Comparison of ENCODE assay signal across 22 cellular contexts in the genomic region with DNA sequence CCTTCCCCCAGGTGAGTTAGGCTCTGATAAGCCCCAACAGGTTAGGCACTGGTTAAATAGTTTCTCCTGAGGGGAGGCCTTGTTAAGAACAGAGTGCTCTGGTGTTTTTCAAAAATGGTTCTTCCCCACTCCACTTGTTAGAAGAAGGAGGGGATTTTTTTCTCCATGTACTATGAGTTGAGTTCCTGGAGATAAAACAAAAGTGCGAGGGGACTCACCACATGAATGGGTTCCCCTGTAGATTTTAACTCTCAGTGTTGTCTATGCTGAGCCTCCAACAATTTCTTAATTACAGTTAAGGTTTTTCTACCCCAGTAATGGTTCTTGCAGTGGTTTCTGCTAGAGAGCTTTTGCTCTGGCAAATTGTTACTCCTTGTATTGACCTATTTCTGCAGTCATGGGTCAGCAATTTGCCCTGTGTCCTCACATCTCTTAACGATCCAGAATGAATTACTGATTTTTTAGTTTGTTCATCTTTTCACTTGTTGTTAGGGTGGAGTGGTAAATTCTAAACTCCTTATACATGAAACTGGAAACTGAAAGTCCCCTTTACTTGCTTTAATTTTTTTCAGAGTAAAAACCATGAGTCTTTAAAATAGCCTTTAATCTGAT. TPM values are rescaled to one million over a fixed set of nuclear protein-coding genes. Genes with fewer than 3 reads are reported as not detected.
A peak's percentile ranks its signal among the peaks of the same experiment; 100 is the strongest.
DNase-seq lines count a peak whose midpoint lies in the region; ATAC-seq, FAIRE-seq and TF ChIP-seq lines count a peak whose summit lies in the region.
"Had no signal": no experiment of that assay in that cellular context is flagged by ENCODE, and none has a peak within 500 bp of the region (broad histone marks: within the 10 kb centered on the region; RNA-seq: fewer than 3 reads in every experiment).

No MANE protein-coding gene starts in this region.

- peak overlapping the region in 1 of 2 donors; percentile 81 for H3K27ac Mint-ChIP-seq in activated naive CD4-positive, alpha-beta T cell treated with anti-CD3 and anti-CD28 coated beads, Interleukin-2, amount 50 U/mL, for 72 hours
- H3K27ac Mint-ChIP-seq in WTC11 (no peak overlapping the region), nephron progenitor cell (peak overlapping the region; percentile 52)

- peak; percentile 43 to 67 for ATAC-seq in activated naive CD4-positive, alpha-beta T cell treated with anti-CD3 and anti-CD28 coated beads, Interleukin-2, amount 50 U/mL, for 72 hours
- ATAC-seq in WTC11 (peak; percentile 24; the same call in 1 of the 2 replicates), HG02870 (IDR thresholded peaks at IDR 0.05; ENCODE audit: unreplicated experiment) (no peak)

- H3K4me3 Mint-ChIP-seq in WTC11 = no peak overlapping the region
- no peak overlapping the region for H3K4me3 Mint-ChIP-seq in nephron progenitor cell
- H3K4me3 Mint-ChIP-seq: nephron had no signal

- CTCF ChIA-PET in WTC11 (lab: Charles Lee) = no interaction called here

- FAIRE-seq in GM19239 (lab: Jason Lieb, UNC) = peak; percentile 90
- FAIRE-seq: frontal cortex, keratinocyte had no signal

- H3K4me1 Mint-ChIP-seq in WTC11 (peaks cover 24% of the 10 kb centered on the region), nephron progenitor cell (peaks cover 22% of the 10 kb centered on the region)
- H3K4me1 Mint-ChIP-seq: nephron had no signal

- peaks cover 9 to 17% of the 10 kb centered on the region in 2 donors for H3K9me3 Mint-ChIP-seq in activated naive CD4-positive, alpha-beta T cell treated with anti-CD3 and anti-CD28 coated beads, Interleukin-2, amount 50 U/mL, for 72 hours
- H3K9me3 Mint-ChIP-seq in WTC11 = no peaks in the 10 kb centered on the region
- peaks cover 30% of the 10 kb centered on the region for H3K9me3 Mint-ChIP-seq in nephron progenitor cell

- no peak for TF ChIP-seq CTCF in WTC11 (IDR thresholded peaks at IDR 0.05)
- TF ChIP-seq CTCF in nephron progenitor cell (IDR thresholded peaks at IDR 0.05) = no peak

- H3K27me3 Mint-ChIP-seq in WTC11 (ENCODE audit: low read depth) (no peaks in the 10 kb centered on the region), nephron progenitor cell (ENCODE audit: low read depth, poor library complexity) (peaks cover 5% of the 10 kb centered on the region)

- POLR2A ChIA-PET in WTC11 (lab: Charles Lee) = no interaction called here

- DNase-seq in activated naive CD4-positive, alpha-beta T cell treated with anti-CD3 and anti-CD28 coated beads, Interleukin-2, amount 50 U/mL, for 72 hours (ENCODE audit: low spot score in 2 of 2) = no peak
- no peak for DNase-seq in activated naive CD4-positive, alpha-beta T cell treated with Interleukin-2 at 50 U/mL for 16 hours
- DNase-seq in GM19239 (ENCODE audit: insufficient read length, low spot score) (no peak), WTC11 (ENCODE audit: low spot score) (no peak), nephron progenitor cell (no peak), RKO (ENCODE audit: low spot score) (no peak), LoVo (ENCODE audit: low spot score) (no peak)
- DNase-seq: activated CD8-positive, alpha-beta memory T cell treated with anti-CD3 and anti-CD28 coated beads, Interleukin-2, amount 50 U/mL, for 48 hours; activated naive CD4-positive, alpha-beta T cell treated with anti-CD3 and anti-CD28 coated beads, Interleukin-2, amount 50 U/mL, for 16 hours; DMS 273 treated with DMSO at 0.1 percent for 48 hours; erythroblast; GDM1; MM.1S; NCI-H1694 treated with DMSO at 0.1 percent for 48 hours; Right ventricle myocardium superior; stimulated activated CD4-positive, alpha-beta T cell treated with anti-CD3 and anti-CD28 coated beads, Interleukin-1b, Interleukin-23, amount 100 ng/mL, for 48 hours; stimulated activated naive CD4-positive, alpha-beta T cell; trophoblast cell had no signal

- H3K36me3 Mint-ChIP-seq in activated naive CD4-positive, alpha-beta T cell treated with anti-CD3 and anti-CD28 coated beads, Interleukin-2, amount 50 U/mL, for 72 hours = peaks cover 5 to 21% of the 10 kb centered on the region in 2 donors
- H3K36me3 Mint-ChIP-seq in WTC11 (peaks cover 3% of the 10 kb centered on the region; the same call in 1 of the 2 replicates), nephron progenitor cell (ENCODE audit: low read depth) (peaks cover 74% of the 10 kb centered on the region)

TF ChIP-seq in WTC11, 78 proteins besides CTCF, POLR2A, EP300 and RAD21 (continues in another document):
- TF ChIP-seq GTF2I (CRISPR knock-in tag; conservative IDR thresholded peaks at IDR 0.05) (no peak), RELA (CRISPR knock-in tag; IDR thresholded peaks at IDR 0.05; ENCODE audit: borderline replicate concordance) (no peak), FOXP1 (CRISPR knock-in tag; IDR thresholded peaks at IDR 0.05; ENCODE audit: borderline replicate concordance) (no peak), JAZF1 (CRISPR knock-in tag; IDR thresholded peaks at IDR 0.05) (no peak), FOXJ3 (CRISPR knock-in tag; IDR thresholded peaks at IDR 0.05; ENCODE audit: borderline replicate concordance) (no peak), E2F4 (CRISPR knock-in tag; IDR thresholded peaks at IDR 0.05; ENCODE audit: borderline replicate concordance, low read depth) (no peak), ATF1 (CRISPR knock-in tag; IDR thresholded peaks at IDR 0.05) (no peak), ZNF416 (CRISPR knock-in tag; IDR thresholded peaks at IDR 0.05) (no peak), JUN (CRISPR knock-in tag; IDR thresholded peaks at IDR 0.05) (no peak), FOXP4 (CRISPR knock-in tag; IDR thresholded peaks at IDR 0.05) (no peak), AFF4 (CRISPR knock-in tag; IDR thresholded peaks at IDR 0.05; ENCODE audit: borderline replicate concordance) (no peak), SP1 (CRISPR knock-in tag; conservative IDR thresholded peaks at IDR 0.05) (no peak)
- TF ChIP-seq, protein P1, sequence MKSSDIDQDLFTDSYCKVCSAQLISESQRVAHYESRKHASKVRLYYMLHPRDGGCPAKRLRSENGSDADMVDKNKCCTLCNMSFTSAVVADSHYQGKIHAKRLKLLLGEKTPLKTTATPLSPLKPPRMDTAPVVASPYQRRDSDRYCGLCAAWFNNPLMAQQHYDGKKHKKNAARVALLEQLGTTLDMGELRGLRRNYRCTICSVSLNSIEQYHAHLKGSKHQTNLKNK (CRISPR knock-in tag; IDR thresholded peaks at IDR 0.05) = no peak

RNA-seq across cellular contexts. Expression of gene SCAMP1, which starts 44.4 kb away (rescaled TPM):
- 10 to 100 TPM in 1 of 2 donors, 1 to 10 TPM in 1; 7.6 to 17.7 TPM for total RNA-seq in activated naive CD4-positive, alpha-beta T cell treated with anti-CD3 and anti-CD28 coated beads, Interleukin-2, amount 50 U/mL, for 72 hours
- total RNA-seq in WTC11 (2021) = 38.3 to 43.8 TPM (median 39.2 TPM) in 3 replicates
